Comparison of ENCODE assay signal across 9 cellular contexts in genomic region chr1:185734929-185735666, GRCh38. TPM values are rescaled to one million over a fixed set of nuclear protein-coding genes. Genes with fewer than 3 reads are reported as not detected.
DNase-seq lines count a peak whose midpoint lies in the region; ATAC-seq, FAIRE-seq and TF ChIP-seq lines count a peak whose summit lies in the region.
"Had no signal": no experiment of that assay in that cellular context is flagged by ENCODE, and none has a peak within 500 bp of the region (broad histone marks: within the 10 kb centered on the region; RNA-seq: fewer than 3 reads in every experiment).

No MANE protein-coding gene starts in this region.

- no peak for TF ChIP-seq RAD21 in HepG2 (CRISPR knock-in tag; IDR thresholded peaks at IDR 0.05)

- intact Hi-C loops in HepG2 (cut with micrococcal nuclease; ENCODE audit: unreplicated experiment), result loop anchor here (2.0 kb wide), 1 partner anchor 14 kb away; no protein-coding TSS in a partner anchor
- intact Hi-C loops in mucosa of descending colon (cut with DNase I, micrococcal nuclease), result no loop called here

- no peak overlapping the region for H2AFZ ChIP-seq in HepG2 (ENCODE audit: low read length)

- FAIRE-seq in HepG2 (lab: Jason Lieb, UNC), result no peak
- FAIRE-seq: colon had no signal

- in situ Hi-C loops in astrocyte of the cerebellum (cut with HindIII; ENCODE audit: low sequenced_read_pairs) (no loop called here), HepG2 (cut with HindIII; ENCODE audit: extremely low pct_ligation_motif_present, low pct_unique_long_range_greater_than_20kb) (no loop called here)

- BruUV-seq in HepG2 (replicated peaks; lab: Mats Ljungman, UMichigan), result no TSS peak

- CTCF ChIA-PET in HepG2 (lab: Yijun Ruan, JAX; ENCODE audit: low intra/inter-chr PET ratio, low total read pairs), result no interaction called here

- H3K4me2 ChIP-seq in HepG2 (ENCODE audit: low read depth, low read length), result peak overlapping the region; percentile 85; the same call in 1 of the 2 replicates

- H3K27me3 ChIP-seq in HepG2 (ENCODE audit: control insufficient read depth in 1 of 2, insufficient read depth in 2 of 2, low read length in 2 of 2) (peaks cover 1 to 16% of the 10 kb centered on the region in 2 experiments; a peak in 4 of 5 replicates), thoracic aorta (replicated peaks; ENCODE audit: insufficient read depth) (no peaks in the 10 kb centered on the region)

- peaks cover 27% of the 10 kb centered on the region for H3K4me1 Mint-ChIP-seq in activated T-cell treated with anti-CD3 and anti-CD28 coated beads, Interleukin-2, amount 50 U/mL, for 72 hours (ENCODE audit: low read depth)

- peak; percentile 47 to 61 for ATAC-seq in activated T-cell treated with anti-CD3 and anti-CD28 coated beads, Interleukin-2, amount 50 U/mL, for 72 hours (replicated peaks in 1 of 2)
- ATAC-seq in HepG2, result no peak
- no peak for ATAC-seq in thoracic aorta (ENCODE audit: insufficient number of reproducible peaks, low FRiP score, low read depth)
- ATAC-seq in mucosa of descending colon, result no peak
- ATAC-seq in omental fat pad (ENCODE audit: low FRiP score), result no peak

- peaks cover 5 to 10% of the 10 kb centered on the region in 2 donors for H3K9me3 Mint-ChIP-seq in activated T-cell treated with anti-CD3 and anti-CD28 coated beads, Interleukin-2, amount 50 U/mL, for 72 hours

- no peak overlapping the region for H3K27ac ChIP-seq in HepG2 (ENCODE audit: extremely low read length, insufficient read depth, low read length)
- peak overlapping the region; percentile 86 to 91 for H3K27ac ChIP-seq in thoracic aorta

- peaks cover 61% of the 10 kb centered on the region for H3K27me3 Mint-ChIP-seq in activated T-cell treated with anti-CD3 and anti-CD28 coated beads, Interleukin-2, amount 50 U/mL, for 72 hours (ENCODE audit: low read depth)

- H3K4me3 ChIP-seq in astrocyte of the cerebellum (ENCODE audit: low read depth, low read length) (peak overlapping the region; percentile 51), HepG2 (replicated peaks in 1 of 3; ENCODE audit: insufficient read depth in 1 of 3, low read depth in 2 of 3, low read length in 3 of 3) (peak overlapping the region in 1 of 3 experiments; percentile 65; a peak in 1 of 6 replicates), thoracic aorta (peak overlapping the region; percentile 89), mucosa of descending colon (no peak overlapping the region)

- POLR2A ChIA-PET in HepG2 (lab: Yijun Ruan, JAX), result no interaction called here

- no peaks in the 10 kb centered on the region for H3K9me3 ChIP-seq in HepG2 (ENCODE audit: low read length)
- no peaks in the 10 kb centered on the region for H3K9me3 ChIP-seq in thoracic aorta
- H3K9me3 ChIP-seq in mucosa of descending colon, result no peaks in the 10 kb centered on the region

- no peak for TF ChIP-seq POLR2A in HepG2 (IDR thresholded peaks at IDR 0.05; ENCODE audit: insufficient read depth in 1 of 2, low read depth in 2 of 2, low read length in 2 of 2)

- peaks cover 8 to 10% of the 10 kb centered on the region in 2 donors for H3K36me3 Mint-ChIP-seq in activated T-cell treated with anti-CD3 and anti-CD28 coated beads, Interleukin-2, amount 50 U/mL, for 72 hours (ENCODE audit: insufficient read depth in 2 of 2)

- DNase-seq in activated T-cell treated with anti-CD3 and anti-CD28 coated beads, Interleukin-2, amount 50 U/mL, for 72 hours, result no peak
- DNase-seq in activated T-cell treated with anti-CD3 and anti-CD28 coated beads, Interleukin-2, amount 50 U/mL, for 48 hours, result no peak
- DNase-seq in astrocyte of the cerebellum (ENCODE audit: low read depth) (no peak), HepG2 (ENCODE audit: low spot score) (no peak), thoracic aorta (ENCODE audit: low spot score) (no peak), mucosa of descending colon (no peak), omental fat pad (ENCODE audit: low spot score) (no peak), NCI-H2196 (lab: John Stamatoyannopoulos, UW; ENCODE audit: unreplicated experiment) (no peak)

- H3K4me1 ChIP-seq in HepG2 (ENCODE audit: insufficient read depth, low read length), result peaks cover 19% of the 10 kb centered on the region
- peaks cover 14 to 30% of the 10 kb centered on the region in 2 donors for H3K4me1 ChIP-seq in thoracic aorta (ENCODE audit: control insufficient read depth in 1 of 2, low read depth in 2 of 2)
- H3K4me1 ChIP-seq in mucosa of descending colon (ENCODE audit: low read depth), result no peaks in the 10 kb centered on the region

- H3K36me3 ChIP-seq in HepG2 (replicated peaks in 1 of 2; ENCODE audit: control insufficient read depth in 1 of 2, insufficient read depth in 2 of 2, low read length in 2 of 2) (no peaks in the 10 kb centered on the region), thoracic aorta (no peaks in the 10 kb centered on the region), mucosa of descending colon (ENCODE audit: low read depth) (no peaks in the 10 kb centered on the region)

- H3K4me3 Mint-ChIP-seq in activated T-cell treated with anti-CD3 and anti-CD28 coated beads, Interleukin-2, amount 50 U/mL, for 72 hours, result peak overlapping the region; percentile 72 to 84

- TF ChIP-seq EP300 in HepG2 (IDR thresholded peaks at IDR 0.05; ENCODE audit: low read depth in 2 of 2, low read length in 2 of 2), result no peak
- no peak for TF ChIP-seq EP300 in HepG2 (CRISPR knock-in tag; IDR thresholded peaks at IDR 0.05; ENCODE audit: borderline replicate concordance)

- H3K9ac ChIP-seq in HepG2 (ENCODE audit: insufficient read depth, low read depth, low read length), result no peak overlapping the region

- no peak for TF ChIP-seq CTCF in astrocyte of the cerebellum (IDR thresholded peaks at IDR 0.05; ENCODE audit: low read depth, low read length, missing control alignments)
- TF ChIP-seq CTCF in HepG2 (CRISPR knock-in tag; IDR thresholded peaks at IDR 0.05), result no peak
- no peak for TF ChIP-seq CTCF in thoracic aorta (IDR thresholded peaks at IDR 0.05)
- TF ChIP-seq CTCF in mucosa of descending colon (IDR thresholded peaks at IDR 0.05), result no peak
- TF ChIP-seq CTCF in omental fat pad (IDR thresholded peaks at IDR 0.05), result no peak

- no peaks in the 10 kb centered on the region for H4K20me1 ChIP-seq in HepG2 (ENCODE audit: insufficient read depth, low read length)

- WGBS in HepG2 (ENCODE audit: low lambda C conversion rate), result 48% methylated on average over 9 of the region's 9 CpGs

- no peaks in the 10 kb centered on the region for H3K79me2 ChIP-seq in HepG2 (ENCODE audit: insufficient read depth, low read length)

- no peak overlapping the region for H3K27ac Mint-ChIP-seq in activated T-cell treated with anti-CD3 and anti-CD28 coated beads, Interleukin-2, amount 50 U/mL, for 72 hours

TF ChIP-seq in HepG2, 621 proteins besides CTCF, POLR2A, EP300 and RAD21 (continues in another document):
- TF ChIP-seq ZKSCAN5 (CRISPR knock-in tag; IDR thresholded peaks at IDR 0.05) (no peak), ARID2 (CRISPR knock-in tag; IDR thresholded peaks at IDR 0.05; ENCODE audit: borderline replicate concordance) (no peak), MAFF (IDR thresholded peaks at IDR 0.05; ENCODE audit: low read depth, low read length) (no peak), ZFP36L2 (CRISPR knock-in tag; IDR thresholded peaks at IDR 0.05) (no peak), HMG20B (CRISPR knock-in tag; conservative IDR thresholded peaks at IDR 0.05) (no peak), ZNF468 (CRISPR knock-in tag; IDR thresholded peaks at IDR 0.05) (no peak), SKIL (CRISPR knock-in tag; IDR thresholded peaks at IDR 0.05; ENCODE audit: borderline replicate concordance) (no peak)

RNA-seq across cellular contexts. Expression of gene HMCN1, which starts 0.9 kb away (rescaled TPM):
- total RNA-seq in activated T-cell treated with anti-CD3 and anti-CD28 coated beads, Interleukin-2, amount 50 U/mL, for 72 hours, result under 1 TPM; 0.05 to 0.12 TPM
- total RNA-seq in HepG2 (2016; rRNA removed; fragmentation: Illumina TruSeq; extraction: Trizol), result not detected in 2 replicates
- not detected in 2 replicates for total RNA-seq in HepG2 (2016; cell fraction: cytosol; rRNA removed; fragmentation: Illumina TruSeq; extraction: Trizol; ENCODE audit: low read depth)
- not detected in 2 replicates for total RNA-seq in HepG2 (2016; cell fraction: insoluble cytoplasmic fraction; rRNA removed; fragmentation: Illumina TruSeq; extraction: Trizol)
- total RNA-seq in HepG2 (2016; cell fraction: membrane; rRNA removed; fragmentation: Illumina TruSeq; extraction: Trizol), result not detected in 2 replicates
- total RNA-seq in HepG2 (2016; cell fraction: nucleus; rRNA removed; fragmentation: Illumina TruSeq; extraction: Trizol), result 0.03 TPM in 1 of 2 replicates, not detected in the other
- polyA plus RNA-seq in HepG2 (2011; rRNA removed), result 0.03 and 0.10 TPM in 2 replicates
- under 0.01 TPM in 1 of 2 replicates, not detected in the other for polyA plus RNA-seq in HepG2 (2011; cell fraction: cytosol; rRNA removed)
- 0.02 and 0.24 TPM in 2 replicates for polyA plus RNA-seq in HepG2 (2011; cell fraction: nucleus; rRNA removed)
- polyA plus RNA-seq in HepG2 (2012), result not detected in 2 replicates
- polyA plus RNA-seq in HepG2 (2016; cell fraction: cytosol; fragmentation: Illumina TruSeq; extraction: Trizol; ENCODE audit: low read depth), result not detected in 2 replicates
- polyA plus RNA-seq in HepG2 (2016; cell fraction: insoluble cytoplasmic fraction; fragmentation: Illumina TruSeq; extraction: Trizol; ENCODE audit: low read depth), result not detected in 2 replicates
- not detected in 2 replicates for polyA plus RNA-seq in HepG2 (2016; cell fraction: membrane; fragmentation: Illumina TruSeq; extraction: Trizol; ENCODE audit: low read depth)
- polyA plus RNA-seq in HepG2 (2016; cell fraction: nucleus; fragmentation: Illumina TruSeq; extraction: Trizol; ENCODE audit: insufficient read depth, low read depth), result not detected in 2 replicates
- 0.02 and 3.1 TPM in 2 replicates for polyA minus RNA-seq in HepG2 (2011; rRNA and poly(A)+ RNA removed; ENCODE audit: low replicate concordance)
- not detected in 2 replicates for polyA minus RNA-seq in HepG2 (2011; cell fraction: cytosol; rRNA and poly(A)+ RNA removed)
- 0.12 and 0.13 TPM in 2 replicates for polyA minus RNA-seq in HepG2 (2011; cell fraction: nucleus; rRNA and poly(A)+ RNA removed)
- total RNA-seq in thoracic aorta, result 100 to 1,000 TPM; 142 to 191 TPM
- 1 to 10 TPM; 2.0 to 8.6 (median 3.4) TPM for total RNA-seq in mucosa of descending colon
- total RNA-seq in omental fat pad, result 10 to 100 TPM in 3 of 4 donors, 1 to 10 TPM in 1; 5.2 to 45.9 (median 12.7) TPM

Comparison
In these comparisons a context has a peak if more than half of its experiments do, and no peak if none do; other contexts are left out.
1. ATAC-seq: peak in activated T-cell treated with anti-CD3 and anti-CD28 coated beads, Interleukin-2, amount 50 U/mL, for 72 hours (2 of 2); none in HepG2 (single experiment), thoracic aorta (single experiment), mucosa of descending colon (single experiment) and omental fat pad (single experiment).